Comparison of ENCODE assay signal across 8 cellular contexts in the genomic region with DNA sequence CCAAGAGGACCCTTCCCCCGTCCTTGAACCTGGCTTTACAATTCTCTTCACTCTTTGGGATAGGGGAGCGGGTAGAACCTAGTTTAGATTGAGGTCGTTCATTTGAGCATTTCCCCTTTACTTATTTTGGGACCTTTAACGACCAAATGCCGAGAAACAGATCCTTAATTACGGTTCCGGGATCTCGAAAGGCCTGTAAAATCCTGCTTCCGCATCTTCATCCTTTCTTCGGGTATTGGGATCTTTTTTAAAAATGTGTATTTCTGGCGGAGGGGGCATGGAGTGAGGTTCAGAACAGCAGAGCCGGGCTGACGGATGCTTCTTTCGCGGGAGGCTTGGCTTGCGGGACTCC. TPM values are rescaled to one million over a fixed set of nuclear protein-coding genes. Genes with fewer than 3 reads are reported as not detected.
DNase-seq lines count a peak whose midpoint lies in the region; ATAC-seq lines count a peak whose summit lies in the region.

No MANE protein-coding gene starts in this region.

- no peaks in the 10 kb centered on the region for H3K27me3 Mint-ChIP-seq in CD4-positive, CD25-positive, alpha-beta regulatory T cell

- H2AFZ ChIP-seq in neuron (ENCODE audit: low read depth, low read length) = peak overlapping the region; percentile 95

- peak overlapping the region; percentile 79 for H3K4me3 ChIP-seq in CD4-positive, CD25-positive, alpha-beta regulatory T cell (ENCODE audit: low read depth, low read length)
- H3K4me3 ChIP-seq in MG63 (peak overlapping the region; percentile 84), ectodermal cell (ENCODE audit: insufficient read depth, low read depth, low read length) (peak overlapping the region; percentile 97), neuron (ENCODE audit: low read length) (peak overlapping the region; percentile 66)

- no peaks in the 10 kb centered on the region for H3K36me3 Mint-ChIP-seq in CD4-positive, CD25-positive, alpha-beta regulatory T cell

- DNase-seq in CD4-positive, CD25-positive, alpha-beta regulatory T cell = no peak
- DNase-seq in MG63 (no peak), SW480 (ENCODE audit: low spot score) (no peak), globus pallidus (ENCODE audit: low spot score) (no peak), DMS 273 (lab: John Stamatoyannopoulos, UW; ENCODE audit: unreplicated experiment) (no peak)

- H3K9me3 Mint-ChIP-seq in CD4-positive, CD25-positive, alpha-beta regulatory T cell = peaks cover 0 to 2% (median 0%) of the 10 kb centered on the region in 7 donors

- 5 to 6% methylated on average over 16 of the region's 16 CpGs for WGBS in ectodermal cell, 2 experiments

- H3K4me3 Mint-ChIP-seq in CD4-positive, CD25-positive, alpha-beta regulatory T cell = peak overlapping the region; percentile 90 to 96 (median 94)

- H3K27ac Mint-ChIP-seq in CD4-positive, CD25-positive, alpha-beta regulatory T cell = peak overlapping the region; percentile 92 to 93 (median 92)

- H3K27ac ChIP-seq in CD4-positive, CD25-positive, alpha-beta regulatory T cell (ENCODE audit: insufficient read depth, low read length, poor library complexity, severe bottlenecking) = peak overlapping the region; percentile 93
- peak overlapping the region; percentile 53 for H3K27ac ChIP-seq in ectodermal cell (ENCODE audit: insufficient read depth, low read depth, low read length, poor library complexity, severe bottlenecking)

- peaks cover 14 to 40% (median 32%) of the 10 kb centered on the region in 4 donors for H3K4me1 Mint-ChIP-seq in CD4-positive, CD25-positive, alpha-beta regulatory T cell

- H3K27me3 ChIP-seq in CD4-positive, CD25-positive, alpha-beta regulatory T cell (ENCODE audit: control insufficient read depth, insufficient read depth, low read length) = no peaks in the 10 kb centered on the region
- H3K27me3 ChIP-seq in MG63 (no peaks in the 10 kb centered on the region), ectodermal cell (ENCODE audit: control insufficient read depth, insufficient read depth, low read length, poor library complexity, severe bottlenecking) (peaks cover 12% of the 10 kb centered on the region), neuron (ENCODE audit: insufficient read depth, low read length) (no peaks in the 10 kb centered on the region)

- H3K4me1 ChIP-seq in CD4-positive, CD25-positive, alpha-beta regulatory T cell (ENCODE audit: control insufficient read depth, insufficient read depth, low read length, poor library complexity, severe bottlenecking) = peaks cover 31% of the 10 kb centered on the region
- H3K4me1 ChIP-seq in ectodermal cell (ENCODE audit: control insufficient read depth, insufficient read depth, low read length) (peaks cover 7% of the 10 kb centered on the region), neuron (ENCODE audit: insufficient read depth, low read length) (peaks cover 17% of the 10 kb centered on the region)

- no peaks in the 10 kb centered on the region for H3K9me3 ChIP-seq in CD4-positive, CD25-positive, alpha-beta regulatory T cell (ENCODE audit: control insufficient read depth in 2 of 2, low read length in 2 of 2)
- H3K9me3 ChIP-seq in MG63 (no peaks in the 10 kb centered on the region), ectodermal cell (ENCODE audit: control insufficient read depth, low read length) (no peaks in the 10 kb centered on the region), neuron (ENCODE audit: low read length) (no peaks in the 10 kb centered on the region)

- ATAC-seq in CD4-positive, CD25-positive, alpha-beta regulatory T cell (ENCODE audit: low read depth in 2 of 2) = no peak
- ATAC-seq in HG03108 (IDR thresholded peaks at IDR 0.05; ENCODE audit: unreplicated experiment) = no peak

- no peaks in the 10 kb centered on the region for H3K36me3 ChIP-seq in CD4-positive, CD25-positive, alpha-beta regulatory T cell (ENCODE audit: control insufficient read depth, insufficient read depth, low read length)
- 0 out of 2 replicates have a peak, but pooled peaks cover 4% of the 10 kb centered on the region for H3K36me3 ChIP-seq in MG63
- no peaks in the 10 kb centered on the region for H3K36me3 ChIP-seq in ectodermal cell (ENCODE audit: control insufficient read depth, insufficient read depth, low read length)
- H3K36me3 ChIP-seq in neuron (ENCODE audit: insufficient read depth, low read length) = no peaks in the 10 kb centered on the region

RNA-seq across cellular contexts. Expression of a gene that starts 0.4 kb away (rescaled TPM):
- 47.5 TPM for total RNA-seq in CD4-positive, CD25-positive, alpha-beta regulatory T cell
- 10 to 100 TPM; 18.7 to 28.5 (median 25.7) TPM for polyA plus RNA-seq in CD4-positive, CD25-positive, alpha-beta regulatory T cell
- total RNA-seq in MG63 (2014; rRNA removed; shearing (Covaris generic); ENCODE audit: low replicate concordance) = 36.4 and 47.7 TPM in 2 replicates
- polyA plus RNA-seq in ectodermal cell (2013, experiment 1 of 4) = 8.6 TPM
- 8.6 TPM for polyA plus RNA-seq in ectodermal cell (2013, experiment 2 of 4)
- polyA plus RNA-seq in ectodermal cell (2013, experiment 3 of 4) = 8.0 TPM
- polyA plus RNA-seq in ectodermal cell (2013, experiment 4 of 4) = 9.9 TPM
